In genomic region chr20:3423126-3423525, GRCh38 we compare ENCODE assay signal across 20 cellular contexts. TPM values are rescaled to one million over a fixed set of nuclear protein-coding genes. Genes with fewer than 3 reads are reported as not detected.
DNase-seq lines count a peak whose midpoint lies in the region; ATAC-seq, FAIRE-seq and TF ChIP-seq lines count a peak whose summit lies in the region.
"Had no signal": no experiment of that assay in that cellular context is flagged by ENCODE, and none has a peak within 500 bp of the region (broad histone marks: within the 10 kb centered on the region; RNA-seq: fewer than 3 reads in every experiment).

No MANE protein-coding gene starts in this region.

- no peak for TF ChIP-seq RAD21 in HepG2 (CRISPR knock-in tag; IDR thresholded peaks at IDR 0.05)

- DNase-seq in HepG2 (ENCODE audit: low spot score) (no peak), right lobe of liver (no peak), NB4 (ENCODE audit: low read depth) (peak; percentile 76), endodermal cell (peak; percentile 52), neural progenitor cell (ENCODE audit: low spot score) (peak; percentile 31), dorsolateral prefrontal cortex (no peak), SHP77 (lab: John Stamatoyannopoulos, UW) (no peak)
- DNase-seq in stimulated activated CD4-positive, alpha-beta T cell treated with anti-CD3 and anti-CD28 coated beads, Interleukin-4, amount 100 ng/mL, for 1 hour, result no peak
- DNase-seq: KBM-7, NCI-H1417, NCI-H187, NCI-H2107, NCI-H446 treated with DMSO at 0.1 percent for 48 hours, NCI-H69, PC-3, T-cell had no signal

- POLR2A ChIA-PET in HepG2 (lab: Yijun Ruan, JAX), result no interaction called here

- no peaks in the 10 kb centered on the region for H3K9me3 Mint-ChIP-seq in endodermal cell
- H3K9me3 Mint-ChIP-seq in neural progenitor cell, result no peaks in the 10 kb centered on the region
- H3K9me3 Mint-ChIP-seq: T-cell had no signal

- TF ChIP-seq POLR2A in HepG2 (IDR thresholded peaks at IDR 0.05; ENCODE audit: insufficient read depth in 1 of 2, low read depth in 2 of 2, low read length in 2 of 2), result no peak
- TF ChIP-seq POLR2A in right lobe of liver (IDR thresholded peaks at IDR 0.05), result no peak
- no peak for TF ChIP-seq POLR2A in NB4 (IDR thresholded peaks at IDR 0.05; ENCODE audit: extremely low read depth, insufficient read length)

- H3K27ac ChIP-seq in HepG2 (ENCODE audit: extremely low read length, insufficient read depth, low read length) (no peak overlapping the region), right lobe of liver (no peak overlapping the region), endodermal cell (ENCODE audit: low read depth, low read length) (no peak overlapping the region), neural progenitor cell (no peak overlapping the region), dorsolateral prefrontal cortex (no peak overlapping the region)

- H3K79me2 ChIP-seq in HepG2 (ENCODE audit: insufficient read depth, low read length) (no peaks in the 10 kb centered on the region), neural progenitor cell (ENCODE audit: low read depth) (no peaks in the 10 kb centered on the region)

- FAIRE-seq in HepG2 (lab: Jason Lieb, UNC), result no peak
- FAIRE-seq: GM12892 had no signal

- H3K4me3 Mint-ChIP-seq in endodermal cell (no peak overlapping the region), neural progenitor cell (no peak overlapping the region)
- H3K4me3 Mint-ChIP-seq: B cell, CD14-positive monocyte, T-cell had no signal

- ATAC-seq in HepG2 (no peak), right lobe of liver (no peak)
- ATAC-seq: PC-3, SK-N-SH treated with all-trans-retinoic acid at 6 μM for 48 hours, T-cell had no signal

- TF ChIP-seq EP300 in HepG2 (IDR thresholded peaks at IDR 0.05; ENCODE audit: low read depth in 2 of 2, low read length in 2 of 2) (no peak), HepG2 (CRISPR knock-in tag; IDR thresholded peaks at IDR 0.05; ENCODE audit: borderline replicate concordance) (no peak)

- no peak overlapping the region for H3K4me2 ChIP-seq in HepG2 (ENCODE audit: low read depth, low read length)
- peak overlapping the region; percentile 47 for H3K4me2 ChIP-seq in neural progenitor cell

- peaks cover 20% of the 10 kb centered on the region for H3F3A ChIP-seq in neural progenitor cell (ENCODE audit: low read depth)

- H3K36me3 ChIP-seq in HepG2 (replicated peaks in 1 of 2; ENCODE audit: control insufficient read depth in 1 of 2, insufficient read depth in 2 of 2, low read length in 2 of 2) (no peaks in the 10 kb centered on the region), right lobe of liver (no peaks in the 10 kb centered on the region), endodermal cell (ENCODE audit: control insufficient read depth, insufficient read depth, low read length) (no peaks in the 10 kb centered on the region), neural progenitor cell (no peaks in the 10 kb centered on the region)

- H3K4me1 Mint-ChIP-seq in endodermal cell (peaks cover 8% of the 10 kb centered on the region), neural progenitor cell (no peaks in the 10 kb centered on the region)

- WGBS in HepG2 (ENCODE audit: low lambda C conversion rate), result 43% methylated on average over 5 of the region's 5 CpGs
- 60% methylated on average over 4 of the region's 5 CpGs for WGBS in right lobe of liver (ENCODE audit: insufficient coverage, low coverage, low lambda C conversion rate, missing lambda C conversion rate)
- 71 to 93% methylated on average over 2 to 5 of the region's 5 CpGs for WGBS in endodermal cell (ENCODE audit: insufficient coverage in 1 of 2, insufficient read length in 1 of 2), 2 experiments

- no peaks in the 10 kb centered on the region; a peak in 1 of 5 replicates for H3K27me3 ChIP-seq in HepG2 (ENCODE audit: control insufficient read depth in 1 of 2, insufficient read depth in 2 of 2, low read length in 2 of 2)
- H3K27me3 ChIP-seq in right lobe of liver, result no peaks in the 10 kb centered on the region
- no peaks in the 10 kb centered on the region for H3K27me3 ChIP-seq in endodermal cell (ENCODE audit: control insufficient read depth, insufficient read depth, low read length, poor library complexity, severe bottlenecking)
- no peaks in the 10 kb centered on the region for H3K27me3 ChIP-seq in neural progenitor cell
- H3K27me3 ChIP-seq in dorsolateral prefrontal cortex, result no peaks in the 10 kb centered on the region

- no peak overlapping the region for H3K9ac ChIP-seq in HepG2 (ENCODE audit: insufficient read depth, low read depth, low read length)
- H3K9ac ChIP-seq in endodermal cell (ENCODE audit: extremely low read depth, low read length, poor library complexity, severe bottlenecking), result no peak overlapping the region
- H3K9ac ChIP-seq in neural progenitor cell, result no peak overlapping the region

- TF ChIP-seq CTCF in HepG2 (CRISPR knock-in tag; IDR thresholded peaks at IDR 0.05) (no peak), right lobe of liver (IDR thresholded peaks at IDR 0.05) (no peak), NB4 (IDR thresholded peaks at IDR 0.05; ENCODE audit: low read depth, low read length) (no peak), endodermal cell (conservative IDR thresholded peaks at IDR 0.05) (no peak), neural progenitor cell (IDR thresholded peaks at IDR 0.05) (no peak), dorsolateral prefrontal cortex (IDR thresholded peaks at IDR 0.05 in 54 of 56, conservative IDR thresholded peaks at IDR 0.05 in 2 of 56; ENCODE audit: low read depth in 1 of 56, partially characterized antibody in 56 of 56) (no peak)

- in situ Hi-C loops in HepG2 (cut with HindIII; ENCODE audit: extremely low pct_ligation_motif_present, low pct_unique_long_range_greater_than_20kb), result no loop called here

- no peaks in the 10 kb centered on the region for H3K36me3 Mint-ChIP-seq in endodermal cell (ENCODE audit: low read depth)
- no peaks in the 10 kb centered on the region for H3K36me3 Mint-ChIP-seq in neural progenitor cell
- H3K36me3 Mint-ChIP-seq: T-cell had no signal

- BruUV-seq in HepG2 (replicated peaks; lab: Mats Ljungman, UMichigan), result no TSS peak

- H2AFZ ChIP-seq in HepG2 (ENCODE audit: low read length), result no peak overlapping the region
- H2AFZ ChIP-seq in neural progenitor cell (replicated peaks), result peak overlapping the region; percentile 72

- no peaks in the 10 kb centered on the region for H3K9me3 ChIP-seq in HepG2 (ENCODE audit: low read length)
- no peaks in the 10 kb centered on the region for H3K9me3 ChIP-seq in right lobe of liver
- no peaks in the 10 kb centered on the region for H3K9me3 ChIP-seq in endodermal cell (ENCODE audit: control insufficient read depth, low read length)
- H3K9me3 ChIP-seq in neural progenitor cell (ENCODE audit: low read depth), result no peaks in the 10 kb centered on the region

- H3K4me3 ChIP-seq in HepG2 (replicated peaks in 1 of 3; ENCODE audit: insufficient read depth in 1 of 3, low read depth in 2 of 3, low read length in 3 of 3) (no peak overlapping the region), right lobe of liver (no peak overlapping the region), NB4 (ENCODE audit: low read depth, low read length) (no peak overlapping the region), endodermal cell (ENCODE audit: low read length) (no peak overlapping the region), neural progenitor cell (no peak overlapping the region), dorsolateral prefrontal cortex (no peak overlapping the region)

- H3K27ac Mint-ChIP-seq in endodermal cell, result no peak overlapping the region
- H3K27ac Mint-ChIP-seq in neural progenitor cell, result no peak overlapping the region
- H3K27ac Mint-ChIP-seq: B cell, CD14-positive monocyte, T-cell had no signal

- no peaks in the 10 kb centered on the region for H4K20me1 ChIP-seq in HepG2 (ENCODE audit: insufficient read depth, low read length)
- H4K20me1 ChIP-seq in neural progenitor cell (ENCODE audit: low read depth), result no peaks in the 10 kb centered on the region

- H3K27me3 Mint-ChIP-seq in endodermal cell (ENCODE audit: insufficient read depth), result no peaks in the 10 kb centered on the region
- no peaks in the 10 kb centered on the region for H3K27me3 Mint-ChIP-seq in neural progenitor cell (ENCODE audit: insufficient read depth, low read depth)
- H3K27me3 Mint-ChIP-seq: B cell had no signal

- intact Hi-C loops in HepG2 (cut with micrococcal nuclease; ENCODE audit: unreplicated experiment) (no loop called here), right lobe of liver (cut with DNase I) (no loop called here), dorsolateral prefrontal cortex (cut with DNase I) (no loop called here)

- H3K4me1 ChIP-seq in HepG2 (ENCODE audit: insufficient read depth, low read length) (peaks cover 15% of the 10 kb centered on the region), right lobe of liver (no peaks in the 10 kb centered on the region), endodermal cell (ENCODE audit: control insufficient read depth, insufficient read depth, low read length) (no peaks in the 10 kb centered on the region), neural progenitor cell (peaks cover 7% of the 10 kb centered on the region)

- CTCF ChIA-PET in HepG2 (lab: Yijun Ruan, JAX; ENCODE audit: low intra/inter-chr PET ratio, low total read pairs), result no interaction called here

RNA-seq across cellular contexts. Expression of gene DNAAF9, which starts 15.7 kb away (rescaled TPM):
- total RNA-seq in HepG2 (2016; rRNA removed; fragmentation: Illumina TruSeq; extraction: Trizol), result 10.5 and 11.7 TPM in 2 replicates
- total RNA-seq in HepG2 (2016; cell fraction: cytosol; rRNA removed; fragmentation: Illumina TruSeq; extraction: Trizol; ENCODE audit: low read depth), result 3.4 and 3.7 TPM in 2 replicates
- 9.8 and 10.6 TPM in 2 replicates for total RNA-seq in HepG2 (2016; cell fraction: insoluble cytoplasmic fraction; rRNA removed; fragmentation: Illumina TruSeq; extraction: Trizol)
- 4.5 and 5.3 TPM in 2 replicates for total RNA-seq in HepG2 (2016; cell fraction: membrane; rRNA removed; fragmentation: Illumina TruSeq; extraction: Trizol)
- total RNA-seq in HepG2 (2016; cell fraction: nucleus; rRNA removed; fragmentation: Illumina TruSeq; extraction: Trizol), result 14.3 and 16.7 TPM in 2 replicates
- polyA plus RNA-seq in HepG2 (2011; rRNA removed), result 14.9 and 16.6 TPM in 2 replicates
- polyA plus RNA-seq in HepG2 (2011; cell fraction: cytosol; rRNA removed), result 8.5 and 11.1 TPM in 2 replicates
- 31.2 and 31.3 TPM in 2 replicates for polyA plus RNA-seq in HepG2 (2011; cell fraction: nucleus; rRNA removed)
- polyA plus RNA-seq in HepG2 (2012), result 12.6 and 13.0 TPM in 2 replicates
- 0.98 and 1.1 TPM in 2 replicates for polyA plus RNA-seq in HepG2 (2016; cell fraction: cytosol; fragmentation: Illumina TruSeq; extraction: Trizol; ENCODE audit: low read depth)
- polyA plus RNA-seq in HepG2 (2016; cell fraction: insoluble cytoplasmic fraction; fragmentation: Illumina TruSeq; extraction: Trizol; ENCODE audit: low read depth), result 6.4 and 6.6 TPM in 2 replicates
- polyA plus RNA-seq in HepG2 (2016; cell fraction: membrane; fragmentation: Illumina TruSeq; extraction: Trizol; ENCODE audit: low read depth), result 1.7 and 1.8 TPM in 2 replicates
- 20.6 and 23.6 TPM in 2 replicates for polyA plus RNA-seq in HepG2 (2016; cell fraction: nucleus; fragmentation: Illumina TruSeq; extraction: Trizol; ENCODE audit: insufficient read depth, low read depth)
- polyA minus RNA-seq in HepG2 (2011; rRNA and poly(A)+ RNA removed; ENCODE audit: low replicate concordance), result 0.02 and 24.0 TPM in 2 replicates
- 11.3 and 14.0 TPM in 2 replicates for polyA minus RNA-seq in HepG2 (2011; cell fraction: cytosol; rRNA and poly(A)+ RNA removed)
- 30.6 and 35.8 TPM in 2 replicates for polyA minus RNA-seq in HepG2 (2011; cell fraction: nucleus; rRNA and poly(A)+ RNA removed)
- 1 to 10 TPM; 2.5 to 4.9 (median 4.2) TPM for total RNA-seq in right lobe of liver
- total RNA-seq in endodermal cell, result 10 to 100 TPM in 1 of 2 donors, 1 to 10 TPM in 1; 9.6 to 12.1 TPM
- polyA plus RNA-seq in endodermal cell (2013, experiment 1 of 2), result 13.1 TPM
- polyA plus RNA-seq in endodermal cell (2013, experiment 2 of 2), result 12.3 TPM
- 14.1 and 15.1 TPM in 2 replicates for total RNA-seq in neural progenitor cell (ENCODE audit: low replicate concordance)
- total RNA-seq in dorsolateral prefrontal cortex, result 10 to 100 TPM; 43.1 to 69.6 (median 53.9) TPM

RNA-seq across cellular contexts. Expression of gene ATRN, which starts 47.7 kb away (rescaled TPM):
- total RNA-seq in HepG2 (2016; rRNA removed; fragmentation: Illumina TruSeq; extraction: Trizol) (30.8 and 44.2 TPM in 2 replicates), right lobe of liver (10 to 100 TPM; 46.9 to 82.1 (median 59.1) TPM), endodermal cell (10 to 100 TPM; 27.4 to 31.2 TPM), neural progenitor cell (ENCODE audit: low replicate concordance) (31.2 and 36.8 TPM in 2 replicates), dorsolateral prefrontal cortex (10 to 100 TPM; 35.4 to 78.7 (median 57.5) TPM)
- total RNA-seq in HepG2 (2016; cell fraction: cytosol; rRNA removed; fragmentation: Illumina TruSeq; extraction: Trizol; ENCODE audit: low read depth), result 3.7 and 4.2 TPM in 2 replicates
- total RNA-seq in HepG2 (2016; cell fraction: insoluble cytoplasmic fraction; rRNA removed; fragmentation: Illumina TruSeq; extraction: Trizol), result 27.2 and 45.7 TPM in 2 replicates
- 9.6 and 11.5 TPM in 2 replicates for total RNA-seq in HepG2 (2016; cell fraction: membrane; rRNA removed; fragmentation: Illumina TruSeq; extraction: Trizol)
- total RNA-seq in HepG2 (2016; cell fraction: nucleus; rRNA removed; fragmentation: Illumina TruSeq; extraction: Trizol), result 61.1 and 74.3 TPM in 2 replicates
- polyA plus RNA-seq in HepG2 (2011; rRNA removed), result 81.1 and 97.2 TPM in 2 replicates
- 56.4 and 83.6 TPM in 2 replicates for polyA plus RNA-seq in HepG2 (2011; cell fraction: cytosol; rRNA removed)
- 56.4 and 62.4 TPM in 2 replicates for polyA plus RNA-seq in HepG2 (2011; cell fraction: nucleus; rRNA removed)
- polyA plus RNA-seq in HepG2 (2012), result 69.4 and 78.7 TPM in 2 replicates
- 1.8 and 2.0 TPM in 2 replicates for polyA plus RNA-seq in HepG2 (2016; cell fraction: cytosol; fragmentation: Illumina TruSeq; extraction: Trizol; ENCODE audit: low read depth)
- polyA plus RNA-seq in HepG2 (2016; cell fraction: insoluble cytoplasmic fraction; fragmentation: Illumina TruSeq; extraction: Trizol; ENCODE audit: low read depth), result 14.7 and 16.4 TPM in 2 replicates
- 4.0 and 4.6 TPM in 2 replicates for polyA plus RNA-seq in HepG2 (2016; cell fraction: membrane; fragmentation: Illumina TruSeq; extraction: Trizol; ENCODE audit: low read depth)
- 41.8 and 43.9 TPM in 2 replicates for polyA plus RNA-seq in HepG2 (2016; cell fraction: nucleus; fragmentation: Illumina TruSeq; extraction: Trizol; ENCODE audit: insufficient read depth, low read depth)
- polyA minus RNA-seq in HepG2 (2011; rRNA and poly(A)+ RNA removed; ENCODE audit: low replicate concordance), result 12.4 and 245 TPM in 2 replicates
- 92.1 and 130 TPM in 2 replicates for polyA minus RNA-seq in HepG2 (2011; cell fraction: cytosol; rRNA and poly(A)+ RNA removed)
- 123 and 165 TPM in 2 replicates for polyA minus RNA-seq in HepG2 (2011; cell fraction: nucleus; rRNA and poly(A)+ RNA removed)
- polyA plus RNA-seq in endodermal cell (2013, experiment 1 of 2), result 26.3 TPM
- 22.9 TPM for polyA plus RNA-seq in endodermal cell (2013, experiment 2 of 2)

Comparison
In these comparisons a context has a peak if more than half of its experiments do, and no peak if none do; other contexts are left out.
1. DNase-seq: peak in NB4 (single experiment), endodermal cell (single experiment) and neural progenitor cell (single experiment); none in HepG2 (single experiment), right lobe of liver (0 of 3), dorsolateral prefrontal cortex (0 of 10), SHP77 (0 of 2) and stimulated activated CD4-positive, alpha-beta T cell treated with anti-CD3 and anti-CD28 coated beads, Interleukin-4, amount 100 ng/mL, for 1 hour (single experiment).